ENCODE assay signal across 16 cellular contexts in the genomic region with DNA sequence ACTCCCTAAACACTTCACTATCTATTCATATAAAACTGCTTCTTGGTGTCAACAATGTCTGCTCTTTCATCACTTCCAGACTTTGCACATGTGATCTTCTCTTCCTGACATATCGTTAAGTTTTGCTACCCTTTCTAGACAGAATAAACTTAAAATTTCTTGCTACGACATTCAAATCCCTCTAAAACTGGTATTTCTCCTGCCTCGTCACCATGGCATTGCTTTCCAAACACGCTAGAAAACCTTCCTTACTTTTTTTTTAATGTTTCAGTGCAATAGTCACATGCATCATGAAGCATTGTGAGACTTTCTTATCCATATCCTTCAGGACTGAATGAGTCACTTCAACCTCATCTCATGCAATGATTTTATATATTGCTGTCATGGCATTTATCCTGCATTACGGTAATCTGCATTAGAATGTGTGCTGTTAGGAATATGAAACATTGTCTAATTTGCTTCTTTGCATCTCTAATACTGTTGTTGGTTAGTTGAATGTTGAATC.
"Had no signal": no experiment of that assay in that cellular context is flagged by ENCODE, and none has a peak within 500 bp of the region (broad histone marks: within the 10 kb centered on the region; RNA-seq: fewer than 3 reads in every experiment).

No MANE protein-coding gene starts in this region.

- H3K36me3 ChIP-seq: cardiac muscle cell, suprapubic skin, WERI-Rb-1 had no signal

- H3K27ac ChIP-seq: cardiac muscle cell, suprapubic skin, WERI-Rb-1 had no signal

- H3K9me3 ChIP-seq: suprapubic skin had no signal

- FAIRE-seq: astrocyte, small intestine had no signal

- H3K27me3 ChIP-seq: cardiac muscle cell, suprapubic skin had no signal

- DNase-seq: activated CD4-positive, alpha-beta memory T cell treated with anti-CD3 and anti-CD28 coated beads for 36 hours; activated CD4-positive, alpha-beta T cell treated with anti-CD3 and anti-CD28 coated beads for 36 hours; activated CD8-positive, alpha-beta memory T cell treated with anti-CD3 and anti-CD28 coated beads, Interleukin-2, amount 10 ng/mL, durations not matched to agents 7 days and 5 days; activated naive CD4-positive, alpha-beta T cell treated with anti-CD3 and anti-CD28 coated beads, Interleukin-2, amount 10 ng/mL, durations not matched to agents 7 days and 5 days; activated T-cell treated with anti-CD3 and anti-CD28 coated beads, Interleukin-2, amount 50 U/mL, for 1 hour; endodermal cell; foreskin fibroblast; kidney glomerular epithelial cell; left ventricle myocardium superior; occipital lobe; right cardiac atrium; small intestine; WERI-Rb-1 had no signal

- H3K4me1 ChIP-seq: suprapubic skin had no signal

- H3K4me3 ChIP-seq: cardiac muscle cell, suprapubic skin had no signal

- ATAC-seq: activated CD4-positive, alpha-beta T cell treated with anti-CD3 and anti-CD28 coated beads for 36 hours; activated CD8-positive, alpha-beta memory T cell treated with anti-CD3 and anti-CD28 coated beads, Interleukin-2, amount 10 ng/mL, durations not matched to agents 7 days and 5 days; left ventricle myocardium superior; right cardiac atrium had no signal
